Comparison of ENCODE assay signal across 20 cellular contexts in the genomic region with DNA sequence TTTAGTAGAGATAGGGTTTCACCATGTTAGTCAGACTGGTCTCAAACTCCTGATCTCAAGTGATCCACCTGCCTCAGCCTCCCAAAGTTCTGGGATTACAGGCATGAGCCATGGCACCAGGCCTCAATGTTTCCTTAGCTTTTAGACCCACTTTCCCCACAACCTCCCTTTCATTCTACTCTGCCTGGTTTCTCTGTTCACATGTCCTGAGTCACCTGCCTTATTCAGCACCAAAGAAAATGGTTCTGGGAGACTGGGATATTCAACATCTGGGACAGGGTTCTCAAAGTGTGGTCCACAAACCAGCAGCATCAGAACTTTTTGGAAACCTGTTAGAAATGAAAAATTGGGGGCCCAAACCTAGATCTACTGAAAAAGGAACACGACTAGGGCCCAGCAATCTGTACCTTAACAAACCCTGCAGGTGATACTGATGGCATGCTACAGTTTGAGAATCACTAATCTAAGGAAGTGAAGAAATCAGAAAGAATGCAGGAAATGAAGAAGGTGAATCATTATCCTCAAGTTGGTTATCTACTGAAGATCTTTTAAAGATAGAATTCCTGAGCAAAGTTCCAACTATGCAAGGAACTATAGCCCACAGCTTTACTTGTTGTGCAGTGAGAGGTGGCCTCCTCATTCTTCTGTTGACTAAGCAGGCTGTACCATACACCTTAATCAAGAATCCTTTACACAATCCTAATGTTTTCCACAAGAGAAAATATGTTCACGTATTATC. TPM values are rescaled to one million over a fixed set of nuclear protein-coding genes. Genes with fewer than 3 reads are reported as not detected.
DNase-seq lines count a peak whose midpoint lies in the region; ATAC-seq and TF ChIP-seq lines count a peak whose summit lies in the region.
"Had no signal": no experiment of that assay in that cellular context is flagged by ENCODE, and none has a peak within 500 bp of the region (broad histone marks: within the 10 kb centered on the region; RNA-seq: fewer than 3 reads in every experiment).

No MANE protein-coding gene starts in this region.

- no peaks in the 10 kb centered on the region for H3K9me3 ChIP-seq in mesenchymal stem cell (ENCODE audit: control insufficient read depth, low read length)
- no peaks in the 10 kb centered on the region for H3K9me3 ChIP-seq in effector memory CD4-positive, alpha-beta T cell (ENCODE audit: control insufficient read depth, low read length)
- H3K9me3 ChIP-seq: suprapubic skin had no signal

- no peak overlapping the region for H2AFZ ChIP-seq in mesenchymal stem cell (ENCODE audit: low read depth, low read length)

- H3K4me3 ChIP-seq in astrocyte of the spinal cord (ENCODE audit: low read depth, low read length) = no peak overlapping the region
- H3K4me3 ChIP-seq in mesenchymal stem cell (ENCODE audit: insufficient read depth in 1 of 2, low read depth in 1 of 2, low read length in 2 of 2) = no peak overlapping the region
- H3K4me3 ChIP-seq in effector memory CD4-positive, alpha-beta T cell (ENCODE audit: insufficient read depth, low read depth, low read length, poor library complexity, severe bottlenecking) = no peak overlapping the region
- H3K4me3 ChIP-seq: suprapubic skin had no signal

- no peak for ATAC-seq in GM21576 (IDR thresholded peaks at IDR 0.05; ENCODE audit: unreplicated experiment)
- ATAC-seq: naive thymus-derived CD8-positive, alpha-beta T cell; T-helper 17 cell had no signal

- no peak overlapping the region for H3K27ac Mint-ChIP-seq in osteocyte (ENCODE audit: unreplicated experiment)
- H3K27ac Mint-ChIP-seq: activated naive CD8-positive, alpha-beta T cell treated with anti-CD3 and anti-CD28 coated beads for 36 hours; T-helper 17 cell had no signal

- H3K4me3 Mint-ChIP-seq in osteocyte (ENCODE audit: unreplicated experiment) = no peak overlapping the region
- H3K4me3 Mint-ChIP-seq: activated naive CD8-positive, alpha-beta T cell treated with anti-CD3 and anti-CD28 coated beads for 36 hours; naive thymus-derived CD8-positive, alpha-beta T cell; T-helper 17 cell had no signal

- H3K4ac ChIP-seq in mesenchymal stem cell (ENCODE audit: low read depth in 1 of 2, low read length in 2 of 2) = no peak overlapping the region

- in situ Hi-C loops in astrocyte of the spinal cord (cut with HindIII; ENCODE audit: low sequenced_read_pairs) = no loop called here

- H3K4me1 ChIP-seq in mesenchymal stem cell (ENCODE audit: control insufficient read depth, insufficient read depth, low read depth, low read length) = peaks cover 5% of the 10 kb centered on the region
- H3K4me1 ChIP-seq in effector memory CD4-positive, alpha-beta T cell (ENCODE audit: control insufficient read depth, insufficient read depth, low read length, poor library complexity, severe bottlenecking) = no peaks in the 10 kb centered on the region
- H3K4me1 ChIP-seq: suprapubic skin had no signal

- no peak overlapping the region for H3K9ac ChIP-seq in mesenchymal stem cell (ENCODE audit: low read length)

- DNase-seq in EL (peak; percentile 79), M059J (ENCODE audit: low read depth) (peak; percentile 90), astrocyte of the spinal cord (ENCODE audit: low read depth, low spot score) (peak; percentile 13), mesenchymal stem cell (peak; percentile 12), osteocyte (ENCODE audit: extremely low spot score, unreplicated experiment) (no peak), NCI-H1436 (lab: John Stamatoyannopoulos, UW) (no peak)
- no peak for DNase-seq in effector memory CD4-positive, alpha-beta T cell
- DNase-seq: activated CD4-positive, alpha-beta T cell treated with anti-CD3 and anti-CD28 coated beads for 1 hour; activated CD8-positive, alpha-beta memory T cell treated with anti-CD3 and anti-CD28 coated beads, Interleukin-2, amount 50 U/mL, for 48 hours; activated naive CD8-positive, alpha-beta T cell treated with anti-CD3 and anti-CD28 coated beads for 36 hours; erythroblast; hypothalamus; KG1; naive thymus-derived CD8-positive, alpha-beta T cell; NCI-H1436 treated with DMSO at 0.1 percent for 48 hours; NCI-H345; T-helper 17 cell had no signal

- H3K27me3 ChIP-seq in mesenchymal stem cell (ENCODE audit: control insufficient read depth in 1 of 2, insufficient read depth in 1 of 2, low read length in 2 of 2) = no peaks in the 10 kb centered on the region
- H3K27me3 ChIP-seq in effector memory CD4-positive, alpha-beta T cell (replicated peaks; ENCODE audit: control insufficient read depth, insufficient read depth, low read length, poor library complexity, severe bottlenecking) = no peaks in the 10 kb centered on the region
- H3K27me3 ChIP-seq: suprapubic skin had no signal

- no peak overlapping the region for H2BK12ac ChIP-seq in mesenchymal stem cell (ENCODE audit: low read length in 2 of 2)

- no peak overlapping the region for H3K23ac ChIP-seq in mesenchymal stem cell (ENCODE audit: low read length in 2 of 2)

- no peak overlapping the region for H4K8ac ChIP-seq in mesenchymal stem cell (ENCODE audit: low read length)

- peaks cover 33% of the 10 kb centered on the region for H3K36me3 Mint-ChIP-seq in osteocyte (ENCODE audit: unreplicated experiment)

- 89% methylated on average over 2 of the region's 2 CpGs for WGBS in mesenchymal stem cell

- no peak overlapping the region for H3K14ac ChIP-seq in mesenchymal stem cell (ENCODE audit: low read length in 2 of 2)

- H4K91ac ChIP-seq in mesenchymal stem cell (ENCODE audit: low read length) = no peak overlapping the region

- no peak overlapping the region for H2BK15ac ChIP-seq in mesenchymal stem cell (ENCODE audit: low read depth, poor library complexity, severe bottlenecking)

- no peak for TF ChIP-seq CTCF in astrocyte of the spinal cord (IDR thresholded peaks at IDR 0.05; ENCODE audit: low read depth, low read length)
- no peak for TF ChIP-seq CTCF in osteocyte (IDR thresholded peaks at IDR 0.05)

- no peak overlapping the region for H2BK5ac ChIP-seq in mesenchymal stem cell (ENCODE audit: low read depth, low read length, poor library complexity, severe bottlenecking)

- H3K79me1 ChIP-seq in mesenchymal stem cell (replicated peaks; ENCODE audit: low read length, poor library complexity, severe bottlenecking) = peaks cover 18% of the 10 kb centered on the region

- H3K4me2 ChIP-seq in mesenchymal stem cell (ENCODE audit: low read length, poor library complexity, severe bottlenecking) = no peak overlapping the region

- peak overlapping the region; percentile 66 for H3K27ac ChIP-seq in mesenchymal stem cell (ENCODE audit: low read length, poor library complexity, severe bottlenecking)
- no peak overlapping the region for H3K27ac ChIP-seq in effector memory CD4-positive, alpha-beta T cell (ENCODE audit: insufficient read depth, low read length, poor library complexity, severe bottlenecking)
- H3K27ac ChIP-seq: C4-2B, suprapubic skin had no signal

- peak overlapping the region; percentile 82 for H2AK5ac ChIP-seq in mesenchymal stem cell (ENCODE audit: low read length, severe bottlenecking)

- no peaks in the 10 kb centered on the region for H3K27me3 Mint-ChIP-seq in osteocyte (ENCODE audit: unreplicated experiment)
- H3K27me3 Mint-ChIP-seq: activated naive CD8-positive, alpha-beta T cell treated with anti-CD3 and anti-CD28 coated beads for 36 hours; naive thymus-derived CD8-positive, alpha-beta T cell; T-helper 17 cell had no signal

- H3K4me1 Mint-ChIP-seq in osteocyte (ENCODE audit: unreplicated experiment) = no peaks in the 10 kb centered on the region
- H3K4me1 Mint-ChIP-seq: T-helper 17 cell had no signal

- no peak overlapping the region for H3K18ac ChIP-seq in mesenchymal stem cell (ENCODE audit: low read depth in 1 of 2, low read length in 2 of 2)

- H3K9me3 Mint-ChIP-seq in osteocyte (ENCODE audit: unreplicated experiment) = no peaks in the 10 kb centered on the region
- H3K9me3 Mint-ChIP-seq: activated naive CD8-positive, alpha-beta T cell treated with anti-CD3 and anti-CD28 coated beads for 36 hours; naive thymus-derived CD8-positive, alpha-beta T cell had no signal

- peaks cover 12 to 76% of the 10 kb centered on the region in 2 experiments for H3K36me3 ChIP-seq in mesenchymal stem cell (ENCODE audit: control insufficient read depth in 1 of 2, insufficient read depth in 2 of 2, low read depth in 1 of 2, low read length in 2 of 2)
- peaks cover 42% of the 10 kb centered on the region for H3K36me3 ChIP-seq in effector memory CD4-positive, alpha-beta T cell (ENCODE audit: control insufficient read depth, insufficient read depth, low read length)

- no peak overlapping the region for H2BK120ac ChIP-seq in mesenchymal stem cell (ENCODE audit: low read depth, low read length)

RNA-seq across cellular contexts. Expression of a gene that starts 51.8 kb away (rescaled TPM):
- 105 and 168 TPM in 2 replicates for total RNA-seq in M059J (2014; rRNA removed; shearing (Covaris generic))
- polyA plus RNA-seq in mesenchymal stem cell (2013, experiment 1 of 2) = 13.1 TPM
- 12.7 TPM for polyA plus RNA-seq in mesenchymal stem cell (2013, experiment 2 of 2)
- 46.3 and 55.4 TPM in 2 replicates for total RNA-seq in osteocyte

RNA-seq across cellular contexts. Expression of a gene that starts 54.6 kb away (rescaled TPM):
- total RNA-seq in M059J (2014; rRNA removed; shearing (Covaris generic)) = 44.0 and 56.8 TPM in 2 replicates
- 37.3 TPM for polyA plus RNA-seq in mesenchymal stem cell (2013, experiment 1 of 2)
- 38.3 TPM for polyA plus RNA-seq in mesenchymal stem cell (2013, experiment 2 of 2)
- total RNA-seq in osteocyte = 40.0 and 41.0 TPM in 2 replicates

Comparison
In these comparisons a context has a peak if more than half of its experiments do, and no peak if none do; other contexts are left out.
1. DNase-seq: peak in EL (single experiment), M059J (single experiment), astrocyte of the spinal cord (single experiment) and mesenchymal stem cell (single experiment); none in osteocyte (single experiment), NCI-H1436 (single experiment) and effector memory CD4-positive, alpha-beta T cell (0 of 3).